In genomic region chr5:172932313-172933017, GRCh38 we compare ENCODE assay signal across 8 cellular contexts. TPM values are rescaled to one million over a fixed set of nuclear protein-coding genes. Genes with fewer than 3 reads are reported as not detected.
A peak's percentile ranks its signal among the peaks of the same experiment; 100 is the strongest.
DNase-seq lines count a peak whose midpoint lies in the region; ATAC-seq and TF ChIP-seq lines count a peak whose summit lies in the region.

No MANE protein-coding gene starts in this region.

- no peaks in the 10 kb centered on the region for H3K36me3 Mint-ChIP-seq in activated CD8-positive, alpha-beta memory T cell treated with anti-CD3 and anti-CD28 coated beads, Interleukin-2, amount 10 ng/mL, durations not matched to agents 7 days and 5 days
- H3K36me3 Mint-ChIP-seq in endothelial cell (ENCODE audit: low read depth, unreplicated experiment) = peaks cover 19% of the 10 kb centered on the region

- peak; percentile 63 for ATAC-seq in HG02884 (IDR thresholded peaks at IDR 0.05; ENCODE audit: unreplicated experiment)
- ATAC-seq in activated CD8-positive, alpha-beta memory T cell treated with anti-CD3 and anti-CD28 coated beads, Interleukin-2, amount 10 ng/mL, durations not matched to agents 7 days and 5 days = peak; percentile 90
- no peak for ATAC-seq in GM18519 (IDR thresholded peaks at IDR 0.05; ENCODE audit: low FRiP score, unreplicated experiment)

- H3K27ac Mint-ChIP-seq in activated CD8-positive, alpha-beta memory T cell treated with anti-CD3 and anti-CD28 coated beads, Interleukin-2, amount 10 ng/mL, durations not matched to agents 7 days and 5 days = no peak overlapping the region
- H3K27ac Mint-ChIP-seq in endothelial cell (ENCODE audit: unreplicated experiment) = no peak overlapping the region

- H3K4me3 Mint-ChIP-seq in activated CD8-positive, alpha-beta memory T cell treated with anti-CD3 and anti-CD28 coated beads, Interleukin-2, amount 10 ng/mL, durations not matched to agents 7 days and 5 days = no peak overlapping the region
- H3K4me3 Mint-ChIP-seq in endothelial cell (ENCODE audit: unreplicated experiment) = no peak overlapping the region

- H3K4me1 Mint-ChIP-seq in activated CD8-positive, alpha-beta memory T cell treated with anti-CD3 and anti-CD28 coated beads, Interleukin-2, amount 10 ng/mL, durations not matched to agents 7 days and 5 days = peaks cover 2% of the 10 kb centered on the region
- H3K4me1 Mint-ChIP-seq in endothelial cell (ENCODE audit: unreplicated experiment) = peaks cover 24% of the 10 kb centered on the region

- CTCF ChIA-PET in activated CD8-positive, alpha-beta memory T cell treated with anti-CD3 and anti-CD28 coated beads, Interleukin-2, amount 10 ng/mL, durations not matched to agents 7 days and 5 days (lab: Charles Lee) = interaction anchor here (0.6 to 14.2 kb wide), 22 partner anchors 7 to 238 kb away, joined by 3 to 291 read pairs (median 6); partner anchors contain the start of genes DUSP1 and RPL26L1

- no peaks in the 10 kb centered on the region for H3K9me3 Mint-ChIP-seq in activated CD8-positive, alpha-beta memory T cell treated with anti-CD3 and anti-CD28 coated beads, Interleukin-2, amount 10 ng/mL, durations not matched to agents 7 days and 5 days (ENCODE audit: low read depth)
- H3K9me3 Mint-ChIP-seq in endothelial cell (ENCODE audit: unreplicated experiment) = no peaks in the 10 kb centered on the region

- no peaks in the 10 kb centered on the region for H3K27me3 Mint-ChIP-seq in activated CD8-positive, alpha-beta memory T cell treated with anti-CD3 and anti-CD28 coated beads, Interleukin-2, amount 10 ng/mL, durations not matched to agents 7 days and 5 days
- peaks cover 11% of the 10 kb centered on the region for H3K27me3 Mint-ChIP-seq in endothelial cell (ENCODE audit: unreplicated experiment)

- peak; percentile 32 for DNase-seq in NCI-H748 treated with DMSO at 0.1 percent for 48 hours (lab: John Stamatoyannopoulos, UW)
- peak; percentile 77 for DNase-seq in activated CD8-positive, alpha-beta memory T cell treated with anti-CD3 and anti-CD28 coated beads, Interleukin-2, amount 10 ng/mL, durations not matched to agents 7 days and 5 days
- peak; percentile 75 for DNase-seq in endothelial cell (ENCODE audit: low spot score)
- DNase-seq in mucosa of gallbladder (ENCODE audit: low spot score) = peak; percentile 67
- peak; percentile 41 to 44 for DNase-seq in stimulated activated CD8-positive, alpha-beta memory T cell treated with anti-CD3 and anti-CD28 coated beads, Interleukin-4, amount 100 ng/mL, for 4 hours (ENCODE audit: low read depth in 2 of 2, low spot score in 1 of 2)

- TF ChIP-seq CTCF in GM12874 (IDR thresholded peaks at IDR 0.05; ENCODE audit: insufficient read depth, low read depth, low read length) (peak; percentile 96), endothelial cell (IDR thresholded peaks at IDR 0.05; ENCODE audit: unreplicated experiment) (peak; percentile 94)

RNA-seq across cellular contexts. Expression of gene RPL26L1, which starts 26.8 kb away (rescaled TPM):
- 10 to 100 TPM; 44.4 to 52.0 TPM for total RNA-seq in activated CD8-positive, alpha-beta memory T cell treated with anti-CD3 and anti-CD28 coated beads, Interleukin-2, amount 10 ng/mL, durations not matched to agents 7 days and 5 days
- total RNA-seq in endothelial cell (ENCODE audit: unreplicated experiment) (48.6 TPM), mucosa of gallbladder (26.0 TPM)

RNA-seq across cellular contexts. Expression of gene ATP6V0E1, which starts 51.1 kb away (rescaled TPM):
- total RNA-seq in activated CD8-positive, alpha-beta memory T cell treated with anti-CD3 and anti-CD28 coated beads, Interleukin-2, amount 10 ng/mL, durations not matched to agents 7 days and 5 days = 100 to 1,000 TPM; 110 to 144 TPM
- 147 TPM for total RNA-seq in endothelial cell (ENCODE audit: unreplicated experiment)
- total RNA-seq in mucosa of gallbladder = 260 TPM
